1 cellular context compared by ENCODE assay signal in genomic region chr9:1938675-1939170, GRCh38.
TF ChIP-seq lines count a peak whose summit lies in the region.

No MANE protein-coding gene starts in this region.

TF ChIP-seq in GM12878, 131 proteins besides CTCF, POLR2A, EP300 and RAD21 (continued from another document):
- TF ChIP-seq, protein P1, sequence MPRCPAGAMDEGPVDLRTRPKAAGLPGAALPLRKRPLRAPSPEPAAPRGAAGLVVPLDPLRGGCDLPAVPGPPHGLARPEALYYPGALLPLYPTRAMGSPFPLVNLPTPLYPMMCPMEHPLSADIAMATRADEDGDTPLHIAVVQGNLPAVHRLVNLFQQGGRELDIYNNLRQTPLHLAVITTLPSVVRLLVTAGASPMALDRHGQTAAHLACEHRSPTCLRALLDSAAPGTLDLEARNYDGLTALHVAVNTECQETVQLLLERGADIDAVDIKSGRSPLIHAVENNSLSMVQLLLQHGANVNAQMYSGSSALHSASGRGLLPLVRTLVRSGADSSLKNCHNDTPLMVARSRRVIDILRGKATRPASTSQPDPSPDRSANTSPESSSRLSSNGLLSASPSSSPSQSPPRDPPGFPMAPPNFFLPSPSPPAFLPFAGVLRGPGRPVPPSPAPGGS (IDR thresholded peaks at IDR 0.05; ENCODE audit: borderline replicate concordance, insufficient read depth, low read depth, low read length, poor library complexity, severe bottlenecking), result peak; percentile 94
- TF ChIP-seq YY1 (IDR thresholded peaks at IDR 0.05; ENCODE audit: low read depth, low read length) (no peak), RUNX3 (IDR thresholded peaks at IDR 0.05; ENCODE audit: low read length) (peak; percentile 17; the same call in 1 of the 2 replicates), CHD2 (IDR thresholded peaks at IDR 0.05; ENCODE audit: borderline replicate concordance, low read depth, low read length) (peak; percentile 33; the same call in 1 of the 2 replicates), TBL1XR1 (IDR thresholded peaks at IDR 0.05; ENCODE audit: low read depth, low read length) (no peak), RAD51 (IDR thresholded peaks at IDR 0.05) (no peak), BHLHE40 (IDR thresholded peaks at IDR 0.05; ENCODE audit: borderline replicate concordance in 1 of 2, low read depth in 2 of 2, low read length in 1 of 2) (no peak; a peak in 1 of 4 replicates), ZNF24 (IDR thresholded peaks at IDR 0.05) (no peak), CREM (IDR thresholded peaks at IDR 0.05; ENCODE audit: low read depth) (peak; percentile 59; the same call in 1 of the 2 replicates), CREB1 (IDR thresholded peaks at IDR 0.05; ENCODE audit: low read depth) (peak; percentile 53; the same call in 1 of the 2 replicates), SUZ12 (IDR thresholded peaks at IDR 0.05; ENCODE audit: unreplicated experiment) (no peak), EZH2 (IDR thresholded peaks at IDR 0.05; ENCODE audit: borderline replicate concordance, control insufficient read depth, low read depth, low read length) (no peak), JUND (IDR thresholded peaks at IDR 0.05; ENCODE audit: low read depth, low read length) (no peak), RELA (IDR thresholded peaks at IDR 0.05; ENCODE audit: borderline replicate concordance, partially characterized antibody) (no peak), SPI1 (IDR thresholded peaks at IDR 0.05; ENCODE audit: borderline replicate concordance, insufficient read depth, low read depth, low read length) (peak; percentile 76)
- TF ChIP-seq, protein P2, sequence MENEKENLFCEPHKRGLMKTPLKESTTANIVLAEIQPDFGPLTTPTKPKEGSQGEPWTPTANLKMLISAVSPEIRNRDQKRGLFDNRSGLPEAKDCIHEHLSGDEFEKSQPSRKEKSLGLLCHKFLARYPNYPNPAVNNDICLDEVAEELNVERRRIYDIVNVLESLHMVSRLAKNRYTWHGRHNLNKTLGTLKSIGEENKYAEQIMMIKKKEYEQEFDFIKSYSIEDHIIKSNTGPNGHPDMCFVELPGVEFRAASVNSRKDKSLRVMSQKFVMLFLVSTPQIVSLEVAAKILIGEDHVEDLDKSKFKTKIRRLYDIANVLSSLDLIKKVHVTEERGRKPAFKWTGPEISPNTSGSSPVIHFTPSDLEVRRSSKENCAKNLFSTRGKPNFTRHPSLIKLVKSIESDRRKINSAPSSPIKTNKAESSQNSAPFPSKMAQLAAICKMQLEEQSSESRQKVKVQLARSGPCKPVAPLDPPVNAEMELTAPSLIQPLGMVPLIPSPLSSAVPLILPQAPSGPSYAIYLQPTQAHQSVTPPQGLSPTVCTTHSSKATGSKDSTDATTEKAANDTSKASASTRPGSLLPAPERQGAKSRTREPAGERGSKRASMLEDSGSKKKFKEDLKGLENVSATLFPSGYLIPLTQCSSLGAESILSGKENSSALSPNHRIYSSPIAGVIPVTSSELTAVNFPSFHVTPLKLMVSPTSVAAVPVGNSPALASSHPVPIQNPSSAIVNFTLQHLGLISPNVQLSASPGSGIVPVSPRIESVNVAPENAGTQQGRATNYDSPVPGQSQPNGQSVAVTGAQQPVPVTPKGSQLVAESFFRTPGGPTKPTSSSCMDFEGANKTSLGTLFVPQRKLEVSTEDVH (IDR thresholded peaks at IDR 0.05; ENCODE audit: low read depth, partially characterized antibody), result no peak
TF ChIP-seq in GM12878: peak in this region for 24.
